25 cellular contexts compared by ENCODE assay signal in genomic region chrX:45309801-45310200, GRCh38.
"Had no signal": no experiment of that assay in that cellular context is flagged by ENCODE, and none has a peak within 500 bp of the region (broad histone marks: within the 10 kb centered on the region; RNA-seq: fewer than 3 reads in every experiment).

No MANE protein-coding gene starts in this region.

- H3K27me3 ChIP-seq: hepatocyte, neutrophil, right atrium auricular region, sigmoid colon, spleen, upper lobe of right lung, uterus had no signal

- H3K36me3 ChIP-seq: gastrocnemius medialis, heart left ventricle, left lung, neutrophil, prostate gland, right atrium auricular region, sigmoid colon, spleen, thoracic aorta, tibial nerve, upper lobe of right lung, uterus had no signal

- H3K27ac ChIP-seq: gastrocnemius medialis, heart left ventricle, hepatocyte, left lung, neutrophil, parathyroid adenoma, prostate gland, right atrium auricular region, sigmoid colon, spleen, thoracic aorta, tibial nerve, upper lobe of right lung, uterus had no signal

- H3K4me1 ChIP-seq: gastrocnemius medialis, heart left ventricle, left lung, parathyroid adenoma, prostate gland, right atrium auricular region, sigmoid colon, spleen, tibial nerve, upper lobe of right lung, uterus had no signal

- H3K9me3 ChIP-seq: gastrocnemius medialis, left lung, mucosa of descending colon, neutrophil, prostate gland, sigmoid colon, thoracic aorta, upper lobe of right lung, uterus had no signal

- H3K4me3 ChIP-seq: gastrocnemius medialis, heart left ventricle, hepatocyte, left lung, mucosa of descending colon, prostate gland, right atrium auricular region, sigmoid colon, spleen, thoracic aorta, tibial nerve, upper lobe of right lung, uterus had no signal

- ATAC-seq: effector memory CD8-positive, alpha-beta T cell; gastrocnemius medialis; heart left ventricle; left cardiac atrium; left lung; mucosa of descending colon; natural killer cell treated with Interleukin-12 subunit alpha and Interleukin-12 subunit beta and Interleukin-15 and Interleukin-18, amount 100 ng/mL, for 72 hours; stimulated activated memory B cell treated with anti-CD40 and anti-IgM and Interleukin-4, amounts not matched to agents 10 μg/mL and 1 μg/mL and 100 μg/mL, for 72 hours; stimulated activated naive CD8-positive, alpha-beta T cell treated with anti-CD3 and anti-CD28 coated beads, Interleukin-15, Interleukin-2, amounts not matched to agents 100 U/mL and 50 U/mL, for 24 hours; upper lobe of right lung had no signal

- H3K79me2 ChIP-seq: hepatocyte, parathyroid adenoma had no signal

- H2AFZ ChIP-seq: hepatocyte, parathyroid adenoma had no signal

- FAIRE-seq: endometrium had no signal

- H3K4me2 ChIP-seq: hepatocyte had no signal

- H3K9ac ChIP-seq: parathyroid adenoma had no signal

- DNase-seq: cortex of kidney; effector memory CD8-positive, alpha-beta T cell; erythroblast; gastrocnemius medialis; heart left ventricle; left cardiac atrium; left lung; mucosa of descending colon; naive B cell; sigmoid colon; spleen; stimulated activated CD4-positive, alpha-beta T cell treated with anti-CD3 and anti-CD28 coated beads, Interleukin-4, amount 100 ng/mL, for 4 hours; stimulated activated naive CD8-positive, alpha-beta T cell treated with anti-CD3 and anti-CD28 coated beads, Interleukin-15, Interleukin-2, amounts not matched to agents 100 U/mL and 50 U/mL, for 24 hours; upper lobe of right lung; uterus had no signal
